17 cellular contexts compared by ENCODE assay signal in the genomic region with DNA sequence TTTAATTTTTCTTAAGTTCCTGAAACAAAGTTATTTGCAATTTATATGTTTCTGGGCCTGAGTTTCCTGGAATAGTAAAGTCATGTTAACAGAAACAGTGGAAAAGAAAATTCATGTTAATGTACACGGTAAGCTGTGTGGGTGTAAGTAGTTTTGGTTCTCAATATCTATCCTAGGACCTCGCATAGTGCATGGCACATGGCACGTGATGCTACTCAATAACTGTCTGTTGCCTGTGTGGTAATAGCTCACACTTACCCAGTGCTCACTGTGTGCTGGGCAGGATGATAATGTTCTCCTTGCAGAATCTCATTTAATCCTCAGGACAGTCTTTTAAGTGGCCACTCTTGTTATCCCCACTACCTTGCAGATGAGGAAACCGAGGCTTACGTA.
DNase-seq lines count a peak whose midpoint lies in the region; ATAC-seq lines count a peak whose summit lies in the region.
"Had no signal": no experiment of that assay in that cellular context is flagged by ENCODE, and none has a peak within 500 bp of the region (broad histone marks: within the 10 kb centered on the region; RNA-seq: fewer than 3 reads in every experiment).

No MANE protein-coding gene starts in this region.

- no peaks in the 10 kb centered on the region for H3K4me1 ChIP-seq in neuronal stem cell (ENCODE audit: control insufficient read depth in 2 of 2, insufficient read depth in 1 of 2, low read depth in 1 of 2, low read length in 2 of 2)
- H3K4me1 ChIP-seq: pancreas had no signal

- H2AFZ ChIP-seq in neuronal stem cell (ENCODE audit: low read length), result no peak overlapping the region

- no peak overlapping the region for H4K91ac ChIP-seq in neuronal stem cell (ENCODE audit: low read depth, low read length, poor library complexity)

- H3K14ac ChIP-seq in neuronal stem cell (ENCODE audit: low read length), result no peak overlapping the region

- H3K79me1 ChIP-seq in neuronal stem cell (ENCODE audit: low read depth, low read length), result no peaks in the 10 kb centered on the region

- H3K27ac Mint-ChIP-seq in T-helper 1 cell treated with Interleukin-12 subunit alpha and Interleukin-12 subunit beta and Interleukin-4 antibody, amounts not matched to agents 30 μg/mL and 1 μg/mL, for 36 hours, result peak overlapping the region; percentile 86
- H3K27ac Mint-ChIP-seq in activated naive CD4-positive, alpha-beta T cell treated with anti-CD3 and anti-CD28 coated beads, Interleukin-2, amount 50 U/mL, for 72 hours, result peak overlapping the region; percentile 70 to 97
- H3K27ac Mint-ChIP-seq: brain had no signal

- H2BK12ac ChIP-seq in neuronal stem cell (ENCODE audit: low read length), result no peak overlapping the region

- no peak overlapping the region for H3K4ac ChIP-seq in neuronal stem cell (ENCODE audit: low read length)

- no peaks in the 10 kb centered on the region for H3K27me3 Mint-ChIP-seq in T-helper 1 cell treated with Interleukin-12 subunit alpha and Interleukin-12 subunit beta and Interleukin-4 antibody, amounts not matched to agents 30 μg/mL and 1 μg/mL, for 36 hours (ENCODE audit: low read depth)
- H3K27me3 Mint-ChIP-seq: brain had no signal

- no peak overlapping the region for H3K4me3 ChIP-seq in neuronal stem cell (ENCODE audit: low read length in 2 of 2)
- H3K4me3 ChIP-seq: K562, pancreas had no signal

- H3K9ac ChIP-seq in neuronal stem cell (ENCODE audit: low read depth, low read length, poor library complexity), result no peak overlapping the region
- H3K9ac ChIP-seq: SK-N-SH had no signal

- H3K36me3 ChIP-seq in neuronal stem cell (replicated peaks in 1 of 2; ENCODE audit: control insufficient read depth in 2 of 2, insufficient read depth in 2 of 2, low read length in 2 of 2), result peaks cover 0 to 4% of the 10 kb centered on the region in 2 donors
- H3K36me3 ChIP-seq: pancreas had no signal

- H2BK120ac ChIP-seq in neuronal stem cell (ENCODE audit: low read depth, low read length), result no peak overlapping the region

- H3K27ac ChIP-seq in neuronal stem cell (replicated peaks; ENCODE audit: low read length), result no peak overlapping the region
- H3K27ac ChIP-seq: HL-60, pancreas had no signal

- H2BK15ac ChIP-seq in neuronal stem cell (ENCODE audit: low read length), result no peak overlapping the region

- no peaks in the 10 kb centered on the region for H3K9me3 Mint-ChIP-seq in T-helper 1 cell treated with Interleukin-12 subunit alpha and Interleukin-12 subunit beta and Interleukin-4 antibody, amounts not matched to agents 30 μg/mL and 1 μg/mL, for 36 hours
- peaks cover 0 to 5% of the 10 kb centered on the region in 2 donors for H3K9me3 Mint-ChIP-seq in activated naive CD4-positive, alpha-beta T cell treated with anti-CD3 and anti-CD28 coated beads, Interleukin-2, amount 50 U/mL, for 72 hours
- H3K9me3 Mint-ChIP-seq: brain; CD8-positive, alpha-beta T cell had no signal

- H3K18ac ChIP-seq in neuronal stem cell (ENCODE audit: low read length), result no peak overlapping the region

- ATAC-seq in activated naive CD4-positive, alpha-beta T cell treated with anti-CD3 and anti-CD28 coated beads, Interleukin-2, amount 50 U/mL, for 72 hours, result peak; percentile 80
- ATAC-seq in HG03139 (IDR thresholded peaks at IDR 0.05; ENCODE audit: unreplicated experiment), result no peak
- ATAC-seq: CD8-positive, alpha-beta T cell; K562; pancreas had no signal

- H4K8ac ChIP-seq in neuronal stem cell (ENCODE audit: low read depth, low read length), result no peak overlapping the region

- H3K9me3 ChIP-seq in neuronal stem cell (replicated peaks in 1 of 2; ENCODE audit: control insufficient read depth in 2 of 2, insufficient read depth in 1 of 2, low read depth in 1 of 2, low read length in 2 of 2), result no peaks in the 10 kb centered on the region
- H3K9me3 ChIP-seq: pancreas, SK-N-SH had no signal

- H2AK5ac ChIP-seq in neuronal stem cell (ENCODE audit: low read depth, low read length), result no peak overlapping the region

- H3K23ac ChIP-seq in neuronal stem cell (ENCODE audit: low read depth, low read length, poor library complexity), result no peak overlapping the region

- H3K27me3 ChIP-seq in neuronal stem cell (ENCODE audit: control insufficient read depth in 3 of 3, insufficient read depth in 3 of 3, low read depth in 1 of 3, low read length in 3 of 3), result no peaks in the 10 kb centered on the region
- H3K27me3 ChIP-seq: pancreas had no signal

- H2BK5ac ChIP-seq in neuronal stem cell (ENCODE audit: low read length), result no peak overlapping the region

- H3K4me1 Mint-ChIP-seq in T-helper 1 cell treated with Interleukin-12 subunit alpha and Interleukin-12 subunit beta and Interleukin-4 antibody, amounts not matched to agents 30 μg/mL and 1 μg/mL, for 36 hours (ENCODE audit: low read depth), result peaks cover 45% of the 10 kb centered on the region
- H3K4me1 Mint-ChIP-seq: brain had no signal

- H3K36me3 Mint-ChIP-seq in T-helper 1 cell treated with Interleukin-12 subunit alpha and Interleukin-12 subunit beta and Interleukin-4 antibody, amounts not matched to agents 30 μg/mL and 1 μg/mL, for 36 hours (ENCODE audit: low read depth), result peaks cover 12% of the 10 kb centered on the region
- peaks cover 5 to 34% of the 10 kb centered on the region in 2 donors for H3K36me3 Mint-ChIP-seq in activated naive CD4-positive, alpha-beta T cell treated with anti-CD3 and anti-CD28 coated beads, Interleukin-2, amount 50 U/mL, for 72 hours

- no CpG with 5 or more reads among the region's 5 CpGs for WGBS in neuronal stem cell (ENCODE audit: extremely low coverage in 2 of 2, insufficient read length in 2 of 2, insufficient replicate concordance in 1 of 2), 2 donors

- peak overlapping the region; percentile 38 for H3K4me3 Mint-ChIP-seq in T-helper 1 cell treated with Interleukin-12 subunit alpha and Interleukin-12 subunit beta and Interleukin-4 antibody, amounts not matched to agents 30 μg/mL and 1 μg/mL, for 36 hours
- H3K4me3 Mint-ChIP-seq: brain; CD8-positive, alpha-beta T cell had no signal

- DNase-seq in activated T-cell treated with anti-CD3 and anti-CD28 coated beads for 24 hours (ENCODE audit: low read depth) (peak; percentile 30), activated T-cell treated with anti-CD3 and anti-CD28 coated beads for 4 hours (no peak), NCI-H82 (lab: John Stamatoyannopoulos, UW) (no peak), neuronal stem cell (ENCODE audit: low spot score) (no peak)
- no peak for DNase-seq in activated naive CD4-positive, alpha-beta T cell treated with anti-CD3 and anti-CD28 coated beads, Interleukin-2, amount 50 U/mL, for 72 hours (ENCODE audit: low spot score in 2 of 2)
- DNase-seq in stimulated activated CD8-positive, alpha-beta memory T cell treated with anti-CD3 and anti-CD28 coated beads, Interleukin-4, amount 100 ng/mL, for 48 hours, result peak; percentile 54
- DNase-seq: CD8-positive, alpha-beta T cell; MV-4-11; NCI-H2029 treated with DMSO at 0.1 percent for 48 hours; NCI-H526; pancreas; SK-N-SH had no signal

- no peak overlapping the region for H3K4me2 ChIP-seq in neuronal stem cell (ENCODE audit: insufficient read depth, low read length, poor library complexity, severe bottlenecking)
- H3K4me2 ChIP-seq: SK-N-SH had no signal

Comparison
In these comparisons a context has a peak if more than half of its experiments do, and no peak if none do; other contexts are left out.
1. DNase-seq: peak in activated T-cell treated with anti-CD3 and anti-CD28 coated beads for 24 hours (single experiment) and stimulated activated CD8-positive, alpha-beta memory T cell treated with anti-CD3 and anti-CD28 coated beads, Interleukin-4, amount 100 ng/mL, for 48 hours (single experiment); none in activated T-cell treated with anti-CD3 and anti-CD28 coated beads for 4 hours (single experiment), activated naive CD4-positive, alpha-beta T cell treated with anti-CD3 and anti-CD28 coated beads, Interleukin-2, amount 50 U/mL, for 72 hours (0 of 2), NCI-H82 (single experiment) and neuronal stem cell (single experiment).